Comparison of ENCODE assay signal across 1 cellular context in the genomic region with DNA sequence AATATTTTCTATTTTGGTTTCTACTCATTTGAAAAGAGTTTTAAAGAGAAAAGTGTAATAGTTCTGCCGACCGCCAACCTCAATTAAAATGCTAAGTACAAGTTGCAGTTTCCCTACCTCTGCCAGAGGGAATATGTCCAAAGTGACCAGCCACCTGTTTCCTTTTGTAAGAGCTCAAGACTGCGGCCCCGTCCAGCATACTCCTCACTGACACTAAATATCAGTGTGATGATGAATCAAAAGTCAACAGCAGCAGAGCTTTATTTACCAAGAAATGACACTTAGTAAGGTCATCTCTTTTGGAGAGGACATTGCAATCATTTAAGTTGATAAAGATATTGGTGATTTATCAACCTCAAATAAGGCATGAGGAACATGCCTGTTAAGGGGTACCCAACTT.
TF ChIP-seq lines count a peak whose summit lies in the region.

No MANE protein-coding gene starts in this region.

TF ChIP-seq in SK-N-SH treated with all-trans-retinoic acid at 6 μM for 48 hours, 23 proteins besides CTCF, POLR2A, EP300 and RAD21 (continued from another document):
- TF ChIP-seq ISL1 (CRISPR knock-in tag; IDR thresholded peaks at IDR 0.05) (no peak), PPARA (CRISPR knock-in tag; IDR thresholded peaks at IDR 0.05; ENCODE audit: borderline replicate concordance) (no peak)
- TF ChIP-seq, protein P1, sequence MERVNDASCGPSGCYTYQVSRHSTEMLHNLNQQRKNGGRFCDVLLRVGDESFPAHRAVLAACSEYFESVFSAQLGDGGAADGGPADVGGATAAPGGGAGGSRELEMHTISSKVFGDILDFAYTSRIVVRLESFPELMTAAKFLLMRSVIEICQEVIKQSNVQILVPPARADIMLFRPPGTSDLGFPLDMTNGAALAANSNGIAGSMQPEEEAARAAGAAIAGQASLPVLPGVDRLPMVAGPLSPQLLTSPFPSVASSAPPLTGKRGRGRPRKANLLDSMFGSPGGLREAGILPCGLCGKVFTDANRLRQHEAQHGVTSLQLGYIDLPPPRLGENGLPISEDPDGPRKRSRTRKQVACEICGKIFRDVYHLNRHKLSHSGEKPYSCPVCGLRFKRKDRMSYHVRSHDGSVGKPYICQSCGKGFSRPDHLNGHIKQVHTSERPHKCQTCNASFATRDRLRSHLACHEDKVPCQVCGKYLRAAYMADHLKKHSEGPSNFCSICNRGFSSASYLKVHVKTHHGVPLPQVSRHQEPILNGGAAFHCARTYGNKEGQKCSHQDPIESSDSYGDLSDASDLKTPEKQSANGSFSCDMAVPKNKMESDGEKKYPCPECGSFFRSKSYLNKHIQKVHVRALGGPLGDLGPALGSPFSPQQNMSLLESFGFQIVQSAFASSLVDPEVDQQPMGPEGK (CRISPR knock-in tag; IDR thresholded peaks at IDR 0.05; ENCODE audit: borderline replicate concordance), result no peak
